9 cellular contexts compared by ENCODE assay signal in genomic region chr2:14634885-14635871, GRCh38. TPM values are rescaled to one million over a fixed set of nuclear protein-coding genes. Genes with fewer than 3 reads are reported as not detected.
DNase-seq lines count a peak whose midpoint lies in the region; ATAC-seq and TF ChIP-seq lines count a peak whose summit lies in the region.
"Had no signal": no experiment of that assay in that cellular context is flagged by ENCODE, and none has a peak within 500 bp of the region (broad histone marks: within the 10 kb centered on the region; RNA-seq: fewer than 3 reads in every experiment).

No MANE protein-coding gene starts in this region.

- no peak overlapping the region for H3K27ac Mint-ChIP-seq in T-helper 2 cell treated with Interferon-gamma antibody and Interleukin-4, amounts not matched to agents 5 μg/mL and 100 μg/mL, for 36 hours
- H3K27ac Mint-ChIP-seq: CD8-positive, alpha-beta memory T cell had no signal

- H3K36me3 Mint-ChIP-seq in T-helper 2 cell treated with Interferon-gamma antibody and Interleukin-4, amounts not matched to agents 5 μg/mL and 100 μg/mL, for 36 hours (ENCODE audit: low read depth), result no peaks in the 10 kb centered on the region
- H3K36me3 Mint-ChIP-seq: CD8-positive, alpha-beta memory T cell had no signal

- peak overlapping the region; percentile 92 to 95 for H3K4me3 ChIP-seq in duodenal mucosa (ENCODE audit: low read depth in 1 of 2, low read length in 2 of 2)
- peak overlapping the region; percentile 37 to 57 (median 40) for H3K4me3 ChIP-seq in right lobe of liver
- H3K4me3 ChIP-seq in testis, result peak overlapping the region; percentile 52 to 74

- WGBS in right lobe of liver (ENCODE audit: insufficient coverage, low coverage, low lambda C conversion rate, missing lambda C conversion rate), result 5% methylated on average over 17 of the region's 68 CpGs
- WGBS in testis, 2 donors, result 0 to 1% methylated on average over 31 to 61 of the region's 68 CpGs

- H3K4me3 Mint-ChIP-seq in T-helper 2 cell treated with Interferon-gamma antibody and Interleukin-4, amounts not matched to agents 5 μg/mL and 100 μg/mL, for 36 hours, result no peak overlapping the region
- H3K4me3 Mint-ChIP-seq: CD8-positive, alpha-beta memory T cell had no signal

- H3K4me1 ChIP-seq in duodenal mucosa (ENCODE audit: control insufficient read depth in 1 of 2, insufficient read depth in 2 of 2, low read length in 2 of 2), result peaks cover 7 to 9% of the 10 kb centered on the region in 2 donors
- peaks cover 0 to 24% (median 3%) of the 10 kb centered on the region in 4 donors for H3K4me1 ChIP-seq in right lobe of liver
- H3K4me1 ChIP-seq in testis, result peaks cover 4% of the 10 kb centered on the region

- H3K9ac ChIP-seq in duodenal mucosa (ENCODE audit: low read depth in 1 of 2, low read length in 2 of 2), result peak overlapping the region; percentile 87 to 92

- TF ChIP-seq CTCF in right lobe of liver (IDR thresholded peaks at IDR 0.05), result peak in 2 of 4 donors; percentile 7 to 14
- no peak for TF ChIP-seq CTCF in testis (IDR thresholded peaks at IDR 0.05)

- H3K4me1 Mint-ChIP-seq in T-helper 2 cell treated with Interferon-gamma antibody and Interleukin-4, amounts not matched to agents 5 μg/mL and 100 μg/mL, for 36 hours (ENCODE audit: low read depth), result no peaks in the 10 kb centered on the region

- peaks cover 57% of the 10 kb centered on the region for H3K27me3 Mint-ChIP-seq in T-helper 2 cell treated with Interferon-gamma antibody and Interleukin-4, amounts not matched to agents 5 μg/mL and 100 μg/mL, for 36 hours (ENCODE audit: low read depth)

- H3K27ac ChIP-seq in duodenal mucosa (ENCODE audit: low read depth, low read length), result peak overlapping the region; percentile 87
- peak overlapping the region in 2 of 3 donors; percentile 44 to 47 for H3K27ac ChIP-seq in right lobe of liver
- peak overlapping the region; percentile 82 to 87 for H3K27ac ChIP-seq in testis

- H3K9me3 Mint-ChIP-seq in T-helper 2 cell treated with Interferon-gamma antibody and Interleukin-4, amounts not matched to agents 5 μg/mL and 100 μg/mL, for 36 hours, result no peaks in the 10 kb centered on the region

- TF ChIP-seq POLR2A in right lobe of liver (IDR thresholded peaks at IDR 0.05), result no peak
- no peak for TF ChIP-seq POLR2A in testis (IDR thresholded peaks at IDR 0.05)

- no peaks in the 10 kb centered on the region for H3K36me3 ChIP-seq in duodenal mucosa (ENCODE audit: control insufficient read depth in 1 of 2, insufficient read depth in 2 of 2, low read length in 2 of 2)
- no peaks in the 10 kb centered on the region for H3K36me3 ChIP-seq in right lobe of liver
- H3K36me3 ChIP-seq in testis (ENCODE audit: low read depth, missing control alignments), result no peaks in the 10 kb centered on the region

- peak; percentile 2 for DNase-seq in activated CD4-positive, alpha-beta T cell treated with anti-CD3 and anti-CD28 coated beads for 48 hours
- DNase-seq in activated CD4-positive, alpha-beta T cell treated with anti-CD3 and anti-CD28 coated beads for 1 hour, result no peak
- DNase-seq in NCI-H526 treated with DMSO at 0.1 percent for 48 hours (lab: John Stamatoyannopoulos, UW) (peak; percentile 80), right lobe of liver (peak; percentile 63 to 83 (median 71)), testis (peak; percentile 86), cerebellar nuclear complex (lab: John Stamatoyannopoulos, UW) (no peak)
- no peak for DNase-seq in T-helper 2 cell treated with Interferon-gamma antibody and Interleukin-4, amounts not matched to agents 5 μg/mL and 100 μg/mL, for 36 hours (ENCODE audit: low spot score)

- H3K27me3 ChIP-seq in duodenal mucosa (ENCODE audit: control insufficient read depth in 1 of 2, insufficient read depth in 2 of 2, low read length in 2 of 2) (no peaks in the 10 kb centered on the region), right lobe of liver (peaks cover 0 to 12% of the 10 kb centered on the region in 2 donors), testis (no peaks in the 10 kb centered on the region)

- no peaks in the 10 kb centered on the region for H3K9me3 ChIP-seq in duodenal mucosa (ENCODE audit: control insufficient read depth in 1 of 2, low read length in 2 of 2)
- no peaks in the 10 kb centered on the region for H3K9me3 ChIP-seq in right lobe of liver
- no peaks in the 10 kb centered on the region for H3K9me3 ChIP-seq in testis

- intact Hi-C loops in right lobe of liver (cut with DNase I) (no loop called here), testis (cut with DNase I; ENCODE audit: low total_unique reads) (no loop called here)

- ATAC-seq in right lobe of liver, result peak; percentile 34 to 58 (median 49)

RNA-seq across cellular contexts. Expression of gene LRATD1, which starts 2.7 kb away (rescaled TPM):
- total RNA-seq in right lobe of liver, result 1 to 10 TPM in 4 of 6 experiments, under 1 TPM in 2; 0.79 to 3.8 (median 2.1) TPM
- total RNA-seq in testis, result 100 to 1,000 TPM in 1 of 2 donors, 10 to 100 TPM in 1; 94.5 to 133 TPM
- 39.4 TPM for polyA plus RNA-seq in testis (ENCODE audit: insufficient read depth, low read depth, low replicate concordance)
- total RNA-seq: CD8-positive, alpha-beta memory T cell had no signal
- polyA plus RNA-seq: CD8-positive, alpha-beta memory T cell had no signal

Comparison
In these comparisons a context has a peak if more than half of its experiments do, and no peak if none do; other contexts are left out.
1. DNase-seq: peak in activated CD4-positive, alpha-beta T cell treated with anti-CD3 and anti-CD28 coated beads for 48 hours (single experiment), NCI-H526 treated with DMSO at 0.1 percent for 48 hours (single experiment), right lobe of liver (3 of 3) and testis (single experiment); none in activated CD4-positive, alpha-beta T cell treated with anti-CD3 and anti-CD28 coated beads for 1 hour (single experiment), T-helper 2 cell treated with Interferon-gamma antibody and Interleukin-4, amounts not matched to agents 5 μg/mL and 100 μg/mL, for 36 hours (single experiment) and cerebellar nuclear complex (0 of 2).
2. H3K4me3 ChIP-seq: peak in every context shown above with its lines; median percentile 94 in duodenal mucosa; 63 in testis; 40 in right lobe of liver.
3. RNA of gene LRATD1, which starts 2.7 kb away (total RNA-seq): 94.5 to 133 TPM in testis; 0.79 to 3.8 TPM in right lobe of liver; every median in the first group is over 10 times any median in the second.
4. Peak in every context shown above with its lines, with median percentiles within 50 percentile points of each other: H3K27ac ChIP-seq.